ENCODE assay signal across 1 cellular context in the genomic region with DNA sequence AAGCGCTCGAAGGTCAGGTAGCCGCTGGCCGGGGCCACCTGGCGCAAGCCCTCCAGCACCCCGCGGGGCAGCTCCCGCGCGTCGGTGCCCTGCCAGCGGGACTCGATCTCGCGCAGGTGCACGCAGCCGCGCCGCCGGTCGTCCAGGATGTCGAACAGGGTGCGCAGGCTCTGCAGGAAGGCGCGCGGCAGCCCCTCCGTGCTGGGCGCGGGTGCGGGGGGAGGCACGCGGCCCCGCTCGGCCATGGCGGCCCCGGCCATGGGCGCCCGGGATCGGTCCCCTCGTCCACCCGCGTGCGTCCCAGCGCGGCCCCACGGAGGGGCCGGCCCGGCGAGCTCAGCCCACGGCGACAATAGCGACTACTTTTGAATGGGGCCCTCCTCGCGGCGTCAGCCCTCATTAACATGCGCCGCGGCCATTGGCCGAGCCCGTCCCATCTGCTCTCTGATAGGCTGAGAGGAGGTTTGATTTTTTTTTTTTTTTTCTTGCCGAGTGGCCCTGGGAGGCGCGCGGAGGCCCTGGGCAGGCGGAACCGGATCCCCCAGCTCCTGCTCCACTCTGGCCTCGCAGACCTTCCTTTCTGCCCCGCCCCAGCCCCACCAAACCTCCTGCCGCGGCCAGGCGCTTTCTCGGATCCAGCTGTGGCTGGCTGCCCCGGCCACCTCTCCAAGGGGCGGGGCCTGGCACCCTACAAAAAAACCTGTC.
TF ChIP-seq lines count a peak whose summit lies in the region.

A gene with protein sequence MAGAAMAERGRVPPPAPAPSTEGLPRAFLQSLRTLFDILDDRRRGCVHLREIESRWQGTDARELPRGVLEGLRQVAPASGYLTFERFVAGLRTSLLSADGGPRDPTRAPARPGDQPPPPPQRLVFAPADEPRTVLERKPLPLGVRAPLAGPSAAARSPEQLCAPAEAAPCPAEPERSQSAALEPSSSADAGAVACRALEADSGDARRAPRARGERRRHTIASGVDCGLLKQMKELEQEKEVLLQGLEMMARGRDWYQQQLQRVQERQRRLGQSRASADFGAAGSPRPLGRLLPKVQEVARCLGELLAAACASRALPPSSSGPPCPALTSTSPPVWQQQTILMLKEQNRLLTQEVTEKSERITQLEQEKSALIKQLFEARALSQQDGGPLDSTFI (minus strand): TSS at position 357 of the 705 bp plus-strand sequence. CDS start 97 bp downstream, at position 260.

TF ChIP-seq in K562, 482 proteins besides CTCF, POLR2A, EP300 and RAD21 (continued from another document):
- TF ChIP-seq, protein P1, sequence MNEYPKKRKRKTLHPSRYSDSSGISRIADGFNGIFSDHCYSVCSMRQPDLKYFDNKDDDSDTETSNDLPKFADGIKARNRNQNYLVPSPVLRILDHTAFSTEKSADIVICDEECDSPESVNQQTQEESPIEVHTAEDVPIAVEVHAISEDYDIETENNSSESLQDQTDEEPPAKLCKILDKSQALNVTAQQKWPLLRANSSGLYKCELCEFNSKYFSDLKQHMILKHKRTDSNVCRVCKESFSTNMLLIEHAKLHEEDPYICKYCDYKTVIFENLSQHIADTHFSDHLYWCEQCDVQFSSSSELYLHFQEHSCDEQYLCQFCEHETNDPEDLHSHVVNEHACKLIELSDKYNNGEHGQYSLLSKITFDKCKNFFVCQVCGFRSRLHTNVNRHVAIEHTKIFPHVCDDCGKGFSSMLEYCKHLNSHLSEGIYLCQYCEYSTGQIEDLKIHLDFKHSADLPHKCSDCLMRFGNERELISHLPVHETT (CRISPR knock-in tag; conservative IDR thresholded peaks at IDR 0.05 in 1 of 2, IDR thresholded peaks at IDR 0.05 in 1 of 2) = peak in 1 of 2 experiments; percentile 68; a peak in 1 of 4 replicates
- TF ChIP-seq RBM14 (IDR thresholded peaks at IDR 0.05; ENCODE audit: borderline replicate concordance, insufficient read depth, low read depth, low read length) = no peak
- TF ChIP-seq GABPB1 (CRISPR knock-in tag; IDR thresholded peaks at IDR 0.05) = peak; percentile 25; the same call in 1 of the 2 replicates
- TF ChIP-seq, protein P2, sequence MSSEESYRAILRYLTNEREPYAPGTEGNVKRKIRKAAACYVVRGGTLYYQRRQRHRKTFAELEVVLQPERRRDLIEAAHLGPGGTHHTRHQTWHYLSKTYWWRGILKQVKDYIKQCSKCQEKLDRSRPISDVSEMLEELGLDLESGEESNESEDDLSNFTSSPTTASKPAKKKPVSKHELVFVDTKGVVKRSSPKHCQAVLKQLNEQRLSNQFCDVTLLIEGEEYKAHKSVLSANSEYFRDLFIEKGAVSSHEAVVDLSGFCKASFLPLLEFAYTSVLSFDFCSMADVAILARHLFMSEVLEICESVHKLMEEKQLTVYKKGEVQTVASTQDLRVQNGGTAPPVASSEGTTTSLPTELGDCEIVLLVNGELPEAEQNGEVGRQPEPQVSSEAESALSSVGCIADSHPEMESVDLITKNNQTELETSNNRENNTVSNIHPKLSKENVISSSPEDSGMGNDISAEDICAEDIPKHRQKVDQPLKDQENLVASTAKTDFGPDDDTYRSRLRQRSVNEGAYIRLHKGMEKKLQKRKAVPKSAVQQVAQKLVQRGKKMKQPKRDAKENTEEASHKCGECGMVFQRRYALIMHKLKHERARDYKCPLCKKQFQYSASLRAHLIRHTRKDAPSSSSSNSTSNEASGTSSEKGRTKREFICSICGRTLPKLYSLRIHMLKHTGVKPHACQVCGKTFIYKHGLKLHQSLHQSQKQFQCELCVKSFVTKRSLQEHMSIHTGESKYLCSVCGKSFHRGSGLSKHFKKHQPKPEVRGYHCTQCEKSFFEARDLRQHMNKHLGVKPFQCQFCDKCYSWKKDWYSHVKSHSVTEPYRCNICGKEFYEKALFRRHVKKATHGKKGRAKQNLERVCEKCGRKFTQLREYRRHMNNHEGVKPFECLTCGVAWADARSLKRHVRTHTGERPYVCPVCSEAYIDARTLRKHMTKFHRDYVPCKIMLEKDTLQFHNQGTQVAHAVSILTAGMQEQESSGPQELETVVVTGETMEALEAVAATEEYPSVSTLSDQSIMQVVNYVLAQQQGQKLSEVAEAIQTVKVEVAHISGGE (CRISPR knock-in tag; IDR thresholded peaks at IDR 0.05) = peak in 1 of 3 experiments; percentile 66; a peak in 2 of 6 replicates
- no peak for TF ChIP-seq BDP1 (IDR thresholded peaks at IDR 0.05; ENCODE audit: insufficient read depth, insufficient read length)
- TF ChIP-seq, protein P3, sequence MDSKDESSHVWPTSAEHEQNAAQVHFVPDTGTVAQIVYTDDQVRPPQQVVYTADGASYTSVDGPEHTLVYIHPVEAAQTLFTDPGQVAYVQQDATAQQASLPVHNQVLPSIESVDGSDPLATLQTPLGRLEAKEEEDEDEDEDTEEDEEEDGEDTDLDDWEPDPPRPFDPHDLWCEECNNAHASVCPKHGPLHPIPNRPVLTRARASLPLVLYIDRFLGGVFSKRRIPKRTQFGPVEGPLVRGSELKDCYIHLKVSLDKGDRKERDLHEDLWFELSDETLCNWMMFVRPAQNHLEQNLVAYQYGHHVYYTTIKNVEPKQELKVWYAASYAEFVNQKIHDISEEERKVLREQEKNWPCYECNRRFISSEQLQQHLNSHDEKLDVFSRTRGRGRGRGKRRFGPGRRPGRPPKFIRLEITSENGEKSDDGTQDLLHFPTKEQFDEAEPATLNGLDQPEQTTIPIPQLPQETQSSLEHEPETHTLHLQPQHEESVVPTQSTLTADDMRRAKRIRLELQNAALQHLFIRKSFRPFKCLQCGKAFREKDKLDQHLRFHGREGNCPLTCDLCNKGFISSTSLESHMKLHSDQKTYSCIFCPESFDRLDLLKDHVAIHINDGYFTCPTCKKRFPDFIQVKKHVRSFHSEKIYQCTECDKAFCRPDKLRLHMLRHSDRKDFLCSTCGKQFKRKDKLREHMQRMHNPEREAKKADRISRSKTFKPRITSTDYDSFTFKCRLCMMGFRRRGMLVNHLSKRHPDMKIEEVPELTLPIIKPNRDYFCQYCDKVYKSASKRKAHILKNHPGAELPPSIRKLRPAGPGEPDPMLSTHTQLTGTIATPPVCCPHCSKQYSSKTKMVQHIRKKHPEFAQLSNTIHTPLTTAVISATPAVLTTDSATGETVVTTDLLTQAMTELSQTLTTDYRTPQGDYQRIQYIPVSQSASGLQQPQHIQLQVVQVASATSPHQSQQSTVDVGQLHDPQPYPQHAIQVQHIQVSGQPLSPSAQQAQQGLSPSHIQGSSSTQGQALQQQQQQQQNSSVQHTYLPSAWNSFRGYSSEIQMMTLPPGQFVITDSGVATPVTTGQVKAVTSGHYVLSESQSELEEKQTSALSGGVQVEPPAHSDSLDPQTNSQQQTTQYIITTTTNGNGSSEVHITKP (IDR thresholded peaks at IDR 0.05; ENCODE audit: partially characterized antibody) = no peak
- no peak for TF ChIP-seq ZNF324 (CRISPR knock-in tag; IDR thresholded peaks at IDR 0.05)
- no peak for TF ChIP-seq NR3C1 (CRISPR knock-in tag; IDR thresholded peaks at IDR 0.05)
- TF ChIP-seq, protein P4, sequence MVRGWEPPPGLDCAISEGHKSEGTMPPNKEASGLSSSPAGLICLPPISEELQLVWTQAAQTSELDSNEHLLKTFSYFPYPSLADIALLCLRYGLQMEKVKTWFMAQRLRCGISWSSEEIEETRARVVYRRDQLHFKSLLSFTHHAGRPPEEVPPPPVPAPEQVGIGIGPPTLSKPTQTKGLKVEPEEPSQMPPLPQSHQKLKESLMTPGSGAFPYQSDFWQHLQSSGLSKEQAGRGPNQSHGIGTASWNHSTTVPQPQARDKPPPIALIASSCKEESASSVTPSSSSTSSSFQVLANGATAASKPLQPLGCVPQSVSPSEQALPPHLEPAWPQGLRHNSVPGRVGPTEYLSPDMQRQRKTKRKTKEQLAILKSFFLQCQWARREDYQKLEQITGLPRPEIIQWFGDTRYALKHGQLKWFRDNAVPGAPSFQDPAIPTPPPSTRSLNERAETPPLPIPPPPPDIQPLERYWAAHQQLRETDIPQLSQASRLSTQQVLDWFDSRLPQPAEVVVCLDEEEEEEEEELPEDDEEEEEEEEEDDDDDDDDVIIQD (CRISPR knock-in tag; IDR thresholded peaks at IDR 0.05) = no peak
- TF ChIP-seq, protein P5, sequence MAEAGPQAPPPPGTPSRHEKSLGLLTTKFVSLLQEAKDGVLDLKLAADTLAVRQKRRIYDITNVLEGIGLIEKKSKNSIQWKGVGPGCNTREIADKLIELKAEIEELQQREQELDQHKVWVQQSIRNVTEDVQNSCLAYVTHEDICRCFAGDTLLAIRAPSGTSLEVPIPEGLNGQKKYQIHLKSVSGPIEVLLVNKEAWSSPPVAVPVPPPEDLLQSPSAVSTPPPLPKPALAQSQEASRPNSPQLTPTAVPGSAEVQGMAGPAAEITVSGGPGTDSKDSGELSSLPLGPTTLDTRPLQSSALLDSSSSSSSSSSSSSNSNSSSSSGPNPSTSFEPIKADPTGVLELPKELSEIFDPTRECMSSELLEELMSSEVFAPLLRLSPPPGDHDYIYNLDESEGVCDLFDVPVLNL (CRISPR knock-in tag; IDR thresholded peaks at IDR 0.05; ENCODE audit: low read depth) = no peak
- TF ChIP-seq TFAM (CRISPR knock-in tag; conservative IDR thresholded peaks at IDR 0.05) = no peak
- TF ChIP-seq, protein P6, sequence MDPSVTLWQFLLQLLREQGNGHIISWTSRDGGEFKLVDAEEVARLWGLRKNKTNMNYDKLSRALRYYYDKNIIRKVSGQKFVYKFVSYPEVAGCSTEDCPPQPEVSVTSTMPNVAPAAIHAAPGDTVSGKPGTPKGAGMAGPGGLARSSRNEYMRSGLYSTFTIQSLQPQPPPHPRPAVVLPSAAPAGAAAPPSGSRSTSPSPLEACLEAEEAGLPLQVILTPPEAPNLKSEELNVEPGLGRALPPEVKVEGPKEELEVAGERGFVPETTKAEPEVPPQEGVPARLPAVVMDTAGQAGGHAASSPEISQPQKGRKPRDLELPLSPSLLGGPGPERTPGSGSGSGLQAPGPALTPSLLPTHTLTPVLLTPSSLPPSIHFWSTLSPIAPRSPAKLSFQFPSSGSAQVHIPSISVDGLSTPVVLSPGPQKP (CRISPR knock-in tag; IDR thresholded peaks at IDR 0.05) = no peak
- TF ChIP-seq MEIS2 (IDR thresholded peaks at IDR 0.05; ENCODE audit: partially characterized antibody) = peak; percentile 5
- TF ChIP-seq, protein P7, sequence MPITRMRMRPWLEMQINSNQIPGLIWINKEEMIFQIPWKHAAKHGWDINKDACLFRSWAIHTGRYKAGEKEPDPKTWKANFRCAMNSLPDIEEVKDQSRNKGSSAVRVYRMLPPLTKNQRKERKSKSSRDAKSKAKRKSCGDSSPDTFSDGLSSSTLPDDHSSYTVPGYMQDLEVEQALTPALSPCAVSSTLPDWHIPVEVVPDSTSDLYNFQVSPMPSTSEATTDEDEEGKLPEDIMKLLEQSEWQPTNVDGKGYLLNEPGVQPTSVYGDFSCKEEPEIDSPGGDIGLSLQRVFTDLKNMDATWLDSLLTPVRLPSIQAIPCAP (CRISPR knock-in tag; IDR thresholded peaks at IDR 0.05; ENCODE audit: borderline replicate concordance) = no peak
- TF ChIP-seq JUN (IDR thresholded peaks at IDR 0.05; ENCODE audit: borderline replicate concordance, low read depth, low read length) = no peak
- no peak for TF ChIP-seq JUN (CRISPR knock-in tag; IDR thresholded peaks at IDR 0.05; ENCODE audit: borderline replicate concordance)
- TF ChIP-seq OTX1 (CRISPR knock-in tag; IDR thresholded peaks at IDR 0.05) = no peak
- TF ChIP-seq, protein P8, sequence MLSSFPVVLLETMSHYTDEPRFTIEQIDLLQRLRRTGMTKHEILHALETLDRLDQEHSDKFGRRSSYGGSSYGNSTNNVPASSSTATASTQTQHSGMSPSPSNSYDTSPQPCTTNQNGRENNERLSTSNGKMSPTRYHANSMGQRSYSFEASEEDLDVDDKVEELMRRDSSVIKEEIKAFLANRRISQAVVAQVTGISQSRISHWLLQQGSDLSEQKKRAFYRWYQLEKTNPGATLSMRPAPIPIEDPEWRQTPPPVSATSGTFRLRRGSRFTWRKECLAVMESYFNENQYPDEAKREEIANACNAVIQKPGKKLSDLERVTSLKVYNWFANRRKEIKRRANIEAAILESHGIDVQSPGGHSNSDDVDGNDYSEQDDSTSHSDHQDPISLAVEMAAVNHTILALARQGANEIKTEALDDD (IDR thresholded peaks at IDR 0.05) = no peak
- TF ChIP-seq, protein P9, sequence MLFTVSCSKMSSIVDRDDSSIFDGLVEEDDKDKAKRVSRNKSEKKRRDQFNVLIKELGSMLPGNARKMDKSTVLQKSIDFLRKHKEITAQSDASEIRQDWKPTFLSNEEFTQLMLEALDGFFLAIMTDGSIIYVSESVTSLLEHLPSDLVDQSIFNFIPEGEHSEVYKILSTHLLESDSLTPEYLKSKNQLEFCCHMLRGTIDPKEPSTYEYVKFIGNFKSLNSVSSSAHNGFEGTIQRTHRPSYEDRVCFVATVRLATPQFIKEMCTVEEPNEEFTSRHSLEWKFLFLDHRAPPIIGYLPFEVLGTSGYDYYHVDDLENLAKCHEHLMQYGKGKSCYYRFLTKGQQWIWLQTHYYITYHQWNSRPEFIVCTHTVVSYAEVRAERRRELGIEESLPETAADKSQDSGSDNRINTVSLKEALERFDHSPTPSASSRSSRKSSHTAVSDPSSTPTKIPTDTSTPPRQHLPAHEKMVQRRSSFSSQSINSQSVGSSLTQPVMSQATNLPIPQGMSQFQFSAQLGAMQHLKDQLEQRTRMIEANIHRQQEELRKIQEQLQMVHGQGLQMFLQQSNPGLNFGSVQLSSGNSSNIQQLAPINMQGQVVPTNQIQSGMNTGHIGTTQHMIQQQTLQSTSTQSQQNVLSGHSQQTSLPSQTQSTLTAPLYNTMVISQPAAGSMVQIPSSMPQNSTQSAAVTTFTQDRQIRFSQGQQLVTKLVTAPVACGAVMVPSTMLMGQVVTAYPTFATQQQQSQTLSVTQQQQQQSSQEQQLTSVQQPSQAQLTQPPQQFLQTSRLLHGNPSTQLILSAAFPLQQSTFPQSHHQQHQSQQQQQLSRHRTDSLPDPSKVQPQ (CRISPR knock-in tag; IDR thresholded peaks at IDR 0.05; ENCODE audit: borderline replicate concordance) = no peak
- TF ChIP-seq, protein P10, sequence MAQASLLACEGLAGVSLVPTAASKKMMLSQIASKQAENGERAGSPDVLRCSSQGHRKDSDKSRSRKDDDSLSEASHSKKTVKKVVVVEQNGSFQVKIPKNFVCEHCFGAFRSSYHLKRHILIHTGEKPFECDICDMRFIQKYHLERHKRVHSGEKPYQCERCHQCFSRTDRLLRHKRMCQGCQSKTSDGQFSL (CRISPR knock-in tag; IDR thresholded peaks at IDR 0.05) = no peak
- TF ChIP-seq, protein P10 (tag; IDR thresholded peaks at IDR 0.05) = no peak
- TF ChIP-seq SUPT5H (IDR thresholded peaks at IDR 0.05) = no peak; the same call in none of the 2 replicates
- TF ChIP-seq PRMT5 (CRISPR knock-in tag; IDR thresholded peaks at IDR 0.05) = no peak
